Comparison of ENCODE assay signal across 15 cellular contexts in the genomic region with DNA sequence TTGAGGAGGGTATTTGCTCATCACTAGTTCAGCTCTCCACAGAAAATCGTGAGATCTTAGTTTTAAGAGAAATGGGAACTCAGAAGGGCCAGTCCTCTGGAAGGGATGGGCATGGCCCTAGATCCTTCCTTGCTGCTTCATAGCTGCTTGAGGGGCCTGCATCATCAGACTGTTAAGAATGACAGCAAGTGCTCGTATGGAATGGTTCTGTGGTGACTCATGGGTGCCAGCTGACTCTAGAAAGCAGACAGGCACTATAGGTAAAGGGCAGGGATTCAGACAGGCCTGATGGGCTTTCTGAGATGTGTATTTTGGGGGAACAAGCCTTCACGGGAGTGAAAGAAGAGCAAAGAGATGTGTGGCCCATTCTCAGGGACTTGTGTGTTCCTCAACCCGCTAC.
A peak's percentile ranks its signal among the peaks of the same experiment; 100 is the strongest.
DNase-seq lines count a peak whose midpoint lies in the region; ATAC-seq, FAIRE-seq and TF ChIP-seq lines count a peak whose summit lies in the region.
"Had no signal": no experiment of that assay in that cellular context is flagged by ENCODE, and none has a peak within 500 bp of the region (broad histone marks: within the 10 kb centered on the region; RNA-seq: fewer than 3 reads in every experiment).

No MANE protein-coding gene starts in this region.

- no peak for TF ChIP-seq CTCF in A549 (IDR thresholded peaks at IDR 0.05)

- H3K36me3 ChIP-seq in HAP-1 (replicated peaks), result no peaks in the 10 kb centered on the region

- no peak overlapping the region for H3K4me3 ChIP-seq in A549
- no peak overlapping the region for H3K4me3 ChIP-seq in HAP-1
- H3K4me3 ChIP-seq: lung had no signal

- CTCF ChIA-PET in A549 (lab: Yijun Ruan, JAX), result interaction anchor here (0.9 to 1.7 kb wide), 3 partner anchors 25 to 1063 kb away, joined by 3 read pairs; no protein-coding TSS in a partner anchor

- no peaks in the 10 kb centered on the region for H3K27me3 ChIP-seq in HAP-1 (ENCODE audit: low read depth)

- POLR2A ChIA-PET in A549 (lab: Yijun Ruan, JAX), result no interaction called here

- H3K4me2 ChIP-seq in A549, result no peak overlapping the region

- no peak overlapping the region for H3K27ac ChIP-seq in A549

- no peak for TF ChIP-seq POLR2A in A549 (IDR thresholded peaks at IDR 0.05; ENCODE audit: low read length)

- no peak for TF ChIP-seq EP300 in A549 (IDR thresholded peaks at IDR 0.05)

- DNase-seq in A549 (ENCODE audit: low read depth in 1 of 2, low spot score in 1 of 2) (peak in 1 of 2 experiments; percentile 17), HT1080 (ENCODE audit: low read depth) (peak; percentile 66), SW480 (ENCODE audit: low spot score) (peak; percentile 53), glomerular visceral epithelial cell (ENCODE audit: extremely low spot score) (peak; percentile 47), GF-D8 (lab: John Stamatoyannopoulos, UW) (no peak), HAP-1 (ENCODE audit: low spot score in 2 of 2) (no peak), amniotic stem cell (lab: John Stamatoyannopoulos, UW) (no peak)
- DNase-seq: activated B cell treated with CpG ODN at 0.5 μM for 24 hours; activated naive CD4-positive, alpha-beta T cell treated with anti-CD3 and anti-CD28 coated beads for 36 hours; Caco-2; KBM-7; NCI-H1436; stimulated activated CD4-positive, alpha-beta T cell treated with anti-CD3 and anti-CD28 coated beads, Interleukin-4, amount 100 ng/mL, for 4 hours had no signal

- TF ChIP-seq RAD21 in A549 (conservative IDR thresholded peaks at IDR 0.05 in 1 of 2, IDR thresholded peaks at IDR 0.05 in 1 of 2), result no peak

- no peaks in the 10 kb centered on the region; the same call in 2 of the 3 replicates for H3K4me1 ChIP-seq in A549
- H3K4me1 ChIP-seq in HAP-1, result peaks cover 19% of the 10 kb centered on the region
- H3K4me1 ChIP-seq: Caco-2 had no signal

- in situ Hi-C loops in HAP-1 (cut with MboI; ENCODE audit: low sequenced_read_pairs), result no loop called here

- ATAC-seq in A549 (peak; percentile 56 to 68; a peak in 4 of 6 replicates), HG02678 (IDR thresholded peaks at IDR 0.05; ENCODE audit: unreplicated experiment) (no peak)

- H3K9me3 ChIP-seq in A549 (no peaks in the 10 kb centered on the region), HAP-1 (peaks cover 4% of the 10 kb centered on the region; the same call in 1 of the 2 replicates)
- H3K9me3 ChIP-seq: Caco-2 had no signal

- 56% methylated on average over 4 of the region's 4 CpGs for WGBS in A549 (ENCODE audit: missing lambda C conversion rate)

- no peak for FAIRE-seq in A549 (lab: Jason Lieb, UNC)

TF ChIP-seq in A549, 52 proteins besides CTCF, POLR2A, EP300 and RAD21:
- TF ChIP-seq MYC (IDR thresholded peaks at IDR 0.05; ENCODE audit: borderline replicate concordance, low read length) (no peak), FOSL2 (IDR thresholded peaks at IDR 0.05) (no peak), FOSL2 (CRISPR knock-in tag; IDR thresholded peaks at IDR 0.05) (0 out of 2 replicates have a peak, but pooled peaks have one; percentile 6)
TF ChIP-seq in A549: peak in this region for 1.

Comparison
In these comparisons a context has a peak if more than half of its experiments do, and no peak if none do; other contexts are left out.
1. DNase-seq: peak in HT1080 (single experiment), SW480 (single experiment) and glomerular visceral epithelial cell (single experiment); none in GF-D8 (single experiment), HAP-1 (0 of 2) and amniotic stem cell (single experiment).